Comparison of ENCODE assay signal across 9 cellular contexts in the genomic region with DNA sequence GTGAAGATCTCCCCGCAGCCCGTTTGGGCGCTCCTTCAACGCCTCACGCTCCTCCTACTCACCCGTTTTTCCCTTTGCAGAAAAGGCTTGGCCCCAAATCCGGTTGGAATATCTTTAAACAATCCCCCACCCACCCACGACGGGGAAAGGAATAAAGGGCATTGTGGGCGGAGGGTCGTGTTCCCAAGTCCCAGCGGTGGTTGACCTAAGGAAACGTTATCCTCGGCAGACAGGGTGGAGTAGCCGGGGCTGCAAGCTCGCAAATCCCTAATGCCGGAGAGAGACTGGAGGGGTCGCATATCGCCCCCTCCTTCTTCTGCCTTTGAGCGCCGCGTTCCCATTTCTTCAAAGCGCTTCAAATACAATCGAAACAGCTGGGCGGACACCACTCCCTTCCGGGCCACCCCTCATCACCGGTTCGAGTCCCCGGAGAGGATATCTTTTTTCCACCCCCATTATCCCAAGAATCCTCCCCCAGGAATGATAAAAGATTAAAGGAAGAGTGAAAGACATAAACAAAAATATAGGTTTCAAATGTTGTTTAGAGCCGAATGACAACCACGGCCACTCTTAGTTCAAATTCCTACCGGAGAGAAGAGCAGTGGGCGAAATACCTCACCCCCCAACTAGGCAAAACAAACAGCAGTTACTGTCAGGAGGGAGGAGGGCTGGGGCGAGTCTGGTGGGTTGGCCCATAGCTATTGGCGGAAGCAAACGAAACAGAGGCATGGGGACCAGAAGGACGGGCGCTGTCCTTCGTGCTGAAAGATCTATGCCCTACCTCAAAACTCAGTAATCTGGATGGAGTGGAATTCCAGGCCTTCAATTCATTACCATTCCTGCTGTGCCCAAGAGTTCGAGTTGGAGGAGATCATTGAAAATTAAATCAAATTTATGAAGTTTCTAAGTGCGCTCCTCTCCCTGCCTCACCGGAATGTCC. TPM values are rescaled to one million over a fixed set of nuclear protein-coding genes. Genes with fewer than 3 reads are reported as not detected.
A peak's percentile ranks its signal among the peaks of the same experiment; 100 is the strongest.
DNase-seq lines count a peak whose midpoint lies in the region; ATAC-seq and TF ChIP-seq lines count a peak whose summit lies in the region.
"Had no signal": no experiment of that assay in that cellular context is flagged by ENCODE, and none has a peak within 500 bp of the region (broad histone marks: within the 10 kb centered on the region; RNA-seq: fewer than 3 reads in every experiment).

No MANE protein-coding gene starts in this region.

- H3K79me2 ChIP-seq in GM23248 (ENCODE audit: insufficient read depth): no peaks in the 10 kb centered on the region

- no peak overlapping the region for H3K27ac ChIP-seq in GM23248
- H3K27ac ChIP-seq in Peyer's patch: no peak overlapping the region

- no peaks in the 10 kb centered on the region for H4K20me1 ChIP-seq in GM23248 (ENCODE audit: insufficient read depth)

- no peak overlapping the region for H3K27ac Mint-ChIP-seq in nephron progenitor cell

- ATAC-seq in GM19455 (IDR thresholded peaks at IDR 0.05; ENCODE audit: unreplicated experiment): no peak

- H3K4me1 Mint-ChIP-seq in nephron progenitor cell: peaks cover 58% of the 10 kb centered on the region

- in situ Hi-C loops in GM23248 (cut with MboI): loop anchor here (25.0 kb wide), 1 partner anchor 402 kb away; no protein-coding TSS in a partner anchor
- in situ Hi-C loops in T47D (cut with HindIII; ENCODE audit: low pct_unique_long_range_greater_than_20kb, low sequenced_read_pairs): no loop called here

- H3K27me3 ChIP-seq in GM23248 (replicated peaks; ENCODE audit: insufficient read depth) (peaks cover 40% of the 10 kb centered on the region), Peyer's patch (peaks cover 3 to 59% of the 10 kb centered on the region in 2 donors)

- peaks cover 18% of the 10 kb centered on the region for H3K27me3 Mint-ChIP-seq in nephron progenitor cell (ENCODE audit: low read depth, poor library complexity)

- no peak overlapping the region for H2AFZ ChIP-seq in GM23248

- TF ChIP-seq POLR2A in Peyer's patch (IDR thresholded peaks at IDR 0.05): no peak

- TF ChIP-seq CTCF in nephron progenitor cell (IDR thresholded peaks at IDR 0.05) (no peak), Peyer's patch (IDR thresholded peaks at IDR 0.05) (no peak)

- H3K9me3 Mint-ChIP-seq in nephron progenitor cell: no peaks in the 10 kb centered on the region

- no peaks in the 10 kb centered on the region for H3K36me3 ChIP-seq in GM23248 (ENCODE audit: low read depth)
- H3K36me3 ChIP-seq in Peyer's patch: no peaks in the 10 kb centered on the region

- H3K4me2 ChIP-seq in GM23248 (ENCODE audit: unreplicated experiment): no peak overlapping the region

- DNase-seq in GM23248 (peak; percentile 77), NCI-H1930 (lab: John Stamatoyannopoulos, UW) (peak; percentile 23 to 45), T47D (ENCODE audit: low read depth in 1 of 2, low spot score in 1 of 2) (peak; percentile 65 to 74), nephron progenitor cell (peak; percentile 86), MV-4-11 (lab: John Stamatoyannopoulos, UW) (no peak), Peyer's patch (no peak), inferior parietal cortex (ENCODE audit: extremely low spot score) (no peak)
- DNase-seq: anterior cingulate cortex had no signal

- WGBS in GM23248 (ENCODE audit: low coverage in 1 of 2, low lambda C conversion rate in 2 of 2, missing lambda C conversion rate in 2 of 2), 2 experiments: 11 to 13% methylated on average over 41 to 42 of the region's 42 CpGs

- H3K9ac ChIP-seq in GM23248: no peak overlapping the region

- peak overlapping the region; percentile 88 for H3K4me3 Mint-ChIP-seq in nephron progenitor cell

- H3K36me3 Mint-ChIP-seq in nephron progenitor cell (ENCODE audit: low read depth): no peaks in the 10 kb centered on the region

- H3F3A ChIP-seq in GM23248 (ENCODE audit: insufficient read depth): no peaks in the 10 kb centered on the region

- H3K4me1 ChIP-seq in GM23248 (ENCODE audit: insufficient read depth) (0 out of 2 replicates have a peak, but pooled peaks cover 6% of the 10 kb centered on the region), Peyer's patch (peaks cover 0 to 37% (median 23%) of the 10 kb centered on the region in 4 donors)

- no peaks in the 10 kb centered on the region for H3K9me3 ChIP-seq in GM23248 (ENCODE audit: low read depth)
- H3K9me3 ChIP-seq in Peyer's patch: no peaks in the 10 kb centered on the region

- H3K4me3 ChIP-seq in GM23248 (no peak overlapping the region), Peyer's patch (no peak overlapping the region)

- no peaks in the 10 kb centered on the region for H3K9me2 ChIP-seq in GM23248 (ENCODE audit: insufficient read depth)

RNA-seq across cellular contexts. Expression of gene GAD1, which starts 2.8 kb away (rescaled TPM):
- 0.13 and 2.6 TPM in 2 replicates for total RNA-seq in GM23248 (2014; rRNA removed; shearing (Covaris generic))
- polyA plus RNA-seq in GM23248 (2016; fragmentation: Nextera tagmentation; extraction: Ambion mirVana): 0.49 and 0.81 TPM in 2 replicates
- total RNA-seq in Peyer's patch: not detected

RNA-seq across cellular contexts. Expression of gene ERICH2, which starts 43.7 kb away (rescaled TPM):
- not detected in 2 replicates for total RNA-seq in GM23248 (2014; rRNA removed; shearing (Covaris generic))
- polyA plus RNA-seq in GM23248 (2016; fragmentation: Nextera tagmentation; extraction: Ambion mirVana): not detected in 2 replicates
- total RNA-seq in Peyer's patch: not detected

Comparison
In these comparisons a context has a peak if more than half of its experiments do, and no peak if none do; other contexts are left out.
1. DNase-seq: peak in GM23248 (single experiment), NCI-H1930 (2 of 2), T47D (2 of 2) and nephron progenitor cell (single experiment); none in MV-4-11 (single experiment), Peyer's patch (0 of 3) and inferior parietal cortex (single experiment).